In genomic region chr1:211549092-211549749, GRCh38 we compare ENCODE assay signal across 21 cellular contexts. TPM values are rescaled to one million over a fixed set of nuclear protein-coding genes. Genes with fewer than 3 reads are reported as not detected.
A peak's percentile ranks its signal among the peaks of the same experiment; 100 is the strongest.
DNase-seq lines count a peak whose midpoint lies in the region; ATAC-seq, FAIRE-seq and TF ChIP-seq lines count a peak whose summit lies in the region.
"Had no signal": no experiment of that assay in that cellular context is flagged by ENCODE, and none has a peak within 500 bp of the region (broad histone marks: within the 10 kb centered on the region; RNA-seq: fewer than 3 reads in every experiment).

No MANE protein-coding gene starts in this region.

- H3K4me3 ChIP-seq in endothelial cell of umbilical vein (replicated peaks in 1 of 3; ENCODE audit: insufficient read depth in 1 of 3, low read depth in 1 of 3, low read length in 3 of 3) (no peak overlapping the region), thyroid gland (replicated peaks in 1 of 3) (no peak overlapping the region), endodermal cell (ENCODE audit: low read length) (no peak overlapping the region)
- H3K4me3 ChIP-seq in naive thymus-derived CD4-positive, alpha-beta T cell (ENCODE audit: low read length), result no peak overlapping the region
- H3K4me3 ChIP-seq: ovary, smooth muscle cell had no signal

- TF ChIP-seq CTCF in endothelial cell of umbilical vein (IDR thresholded peaks at IDR 0.05; ENCODE audit: extremely low read depth in 1 of 2, insufficient read depth in 1 of 2, low read depth in 1 of 2, low read length in 2 of 2) (no peak), thyroid gland (IDR thresholded peaks at IDR 0.05) (no peak), endodermal cell (conservative IDR thresholded peaks at IDR 0.05) (no peak)

- H3K4me1 ChIP-seq in endothelial cell of umbilical vein (ENCODE audit: control insufficient read depth, extremely low read depth, insufficient read depth, low read length), result peaks cover 18% of the 10 kb centered on the region
- H3K4me1 ChIP-seq in thyroid gland, result peaks cover 3 to 15% of the 10 kb centered on the region in 2 donors
- H3K4me1 ChIP-seq in endodermal cell (ENCODE audit: control insufficient read depth, insufficient read depth, low read length), result peaks cover 20% of the 10 kb centered on the region
- H3K4me1 ChIP-seq in naive thymus-derived CD4-positive, alpha-beta T cell (ENCODE audit: control insufficient read depth in 2 of 2, insufficient read depth in 2 of 2, low read length in 2 of 2), result no peaks in the 10 kb centered on the region

- POLR2A ChIA-PET in endothelial cell of umbilical vein (lab: Charles Lee), result interaction anchor here (1.0 kb wide), 1 partner anchor 91 kb away, joined by 3 read pairs; no protein-coding TSS in a partner anchor
- POLR2A ChIA-PET in naive thymus-derived CD4-positive, alpha-beta T cell (lab: Charles Lee), result no interaction called here

- no peak for FAIRE-seq in endothelial cell of umbilical vein (lab: Jason Lieb, UNC)
- FAIRE-seq: bronchial epithelial cell, H54 had no signal

- 44 to 53% methylated on average over 7 of the region's 7 CpGs for WGBS in thyroid gland, 2 donors
- WGBS in endodermal cell (ENCODE audit: insufficient coverage in 1 of 2, insufficient read length in 1 of 2), 2 experiments, result 90% methylated on average over 7 of the region's 7 CpGs

- H3K27me3 ChIP-seq in endothelial cell of umbilical vein (ENCODE audit: control insufficient read depth in 2 of 2, insufficient read depth in 2 of 2, low read length in 2 of 2) (no peaks in the 10 kb centered on the region), thyroid gland (no peaks in the 10 kb centered on the region), endodermal cell (ENCODE audit: control insufficient read depth, insufficient read depth, low read length, poor library complexity, severe bottlenecking) (no peaks in the 10 kb centered on the region)
- H3K27me3 ChIP-seq in naive thymus-derived CD4-positive, alpha-beta T cell (ENCODE audit: control insufficient read depth in 2 of 2, insufficient read depth in 2 of 2, low read length in 2 of 2), result no peaks in the 10 kb centered on the region
- H3K27me3 ChIP-seq: ovary had no signal

- H3K36me3 ChIP-seq in endothelial cell of umbilical vein (ENCODE audit: control insufficient read depth in 2 of 2, extremely low read depth in 1 of 2, insufficient read depth in 2 of 2, low read length in 2 of 2) (no peaks in the 10 kb centered on the region), thyroid gland (no peaks in the 10 kb centered on the region), endodermal cell (ENCODE audit: control insufficient read depth, insufficient read depth, low read length) (no peaks in the 10 kb centered on the region)
- H3K36me3 ChIP-seq in naive thymus-derived CD4-positive, alpha-beta T cell (ENCODE audit: control insufficient read depth in 2 of 3, insufficient read depth in 3 of 3, low read length in 3 of 3), result no peaks in the 10 kb centered on the region
- H3K36me3 ChIP-seq: ovary had no signal

- DNase-seq in activated CD8-positive, alpha-beta memory T cell treated with anti-CD3 and anti-CD28 coated beads, Interleukin-2, amount 50 U/mL, for 48 hours, result peak; percentile 26
- no peak for DNase-seq in activated CD8-positive, alpha-beta memory T cell treated with anti-CD3 and anti-CD28 coated beads, Interleukin-2, amount 50 U/mL, for 4 hours
- DNase-seq in endothelial cell of umbilical vein (ENCODE audit: low read depth, low spot score) (peak; percentile 15), left lobe of liver (ENCODE audit: low spot score) (peak; percentile 35), thyroid gland (peak; percentile 59 to 65), endodermal cell (no peak)
- DNase-seq in naive thymus-derived CD4-positive, alpha-beta T cell, result no peak
- DNase-seq: 8988T; activated naive CD8-positive, alpha-beta T cell treated with anti-CD3 and anti-CD28 coated beads for 36 hours; activated T-cell treated with anti-CD3 and anti-CD28 coated beads, Interleukin-2, amount 50 U/mL, for 4 hours; NCI-H226; NK-92 treated with Interleukin-12 subunit alpha and Interleukin-12 subunit beta, amount 100 ng/mL, for 24 hours; ovary; RPMI8226; SW 1271 had no signal

- no peaks in the 10 kb centered on the region for H3K9me1 ChIP-seq in endothelial cell of umbilical vein (replicated peaks; ENCODE audit: control insufficient read depth, extremely low read depth, insufficient read depth, low read length)

- CTCF ChIA-PET in endothelial cell of umbilical vein (lab: Charles Lee), result interaction anchor here (0.7 to 0.8 kb wide), 3 partner anchors 34 to 1201 kb away, joined by 3 to 4 read pairs (median 3); no protein-coding TSS in a partner anchor
- CTCF ChIA-PET in naive thymus-derived CD4-positive, alpha-beta T cell (lab: Charles Lee), result no interaction called here

- TF ChIP-seq POLR2A in endothelial cell of umbilical vein (IDR thresholded peaks at IDR 0.05; ENCODE audit: low read depth, low read length) (no peak), thyroid gland (IDR thresholded peaks at IDR 0.05) (no peak)

- no peaks in the 10 kb centered on the region for H4K20me1 ChIP-seq in endothelial cell of umbilical vein (replicated peaks; ENCODE audit: control insufficient read depth, extremely low read depth, insufficient read depth, low read length)

- intact Hi-C loops in endothelial cell of umbilical vein (cut with micrococcal nuclease) (no loop called here), thyroid gland (cut with DNase I) (no loop called here)
- intact Hi-C loops in naive thymus-derived CD4-positive, alpha-beta T cell (cut with micrococcal nuclease), result no loop called here

- peaks cover 5% of the 10 kb centered on the region for H3K4me1 Mint-ChIP-seq in endodermal cell
- H3K4me1 Mint-ChIP-seq in naive thymus-derived CD4-positive, alpha-beta T cell, result peaks cover 0 to 5% (median 0%) of the 10 kb centered on the region in 7 donors
- H3K4me1 Mint-ChIP-seq: activated naive CD8-positive, alpha-beta T cell treated with anti-CD3 and anti-CD28 coated beads for 36 hours had no signal

- H3K79me2 ChIP-seq in endothelial cell of umbilical vein (ENCODE audit: control insufficient read depth, insufficient read depth, low read length), result no peaks in the 10 kb centered on the region

- ATAC-seq in left lobe of liver (no peak), HG02938 (IDR thresholded peaks at IDR 0.05; ENCODE audit: unreplicated experiment) (no peak)
- ATAC-seq in naive thymus-derived CD4-positive, alpha-beta T cell, result no peak

- H3K4me2 ChIP-seq in endothelial cell of umbilical vein (ENCODE audit: insufficient read depth, low read length), result no peak overlapping the region
- H3K4me2 ChIP-seq: smooth muscle cell had no signal

- no peaks in the 10 kb centered on the region for H3K36me3 Mint-ChIP-seq in endodermal cell (ENCODE audit: low read depth)
- no peaks in the 10 kb centered on the region for H3K36me3 Mint-ChIP-seq in naive thymus-derived CD4-positive, alpha-beta T cell
- H3K36me3 Mint-ChIP-seq: activated naive CD8-positive, alpha-beta T cell treated with anti-CD3 and anti-CD28 coated beads for 36 hours; type B pancreatic cell had no signal

- peaks cover 3% of the 10 kb centered on the region for H3K27me3 Mint-ChIP-seq in endodermal cell (ENCODE audit: insufficient read depth)
- H3K27me3 Mint-ChIP-seq in naive thymus-derived CD4-positive, alpha-beta T cell, result peaks cover 0 to 18% (median 0%) of the 10 kb centered on the region in 5 donors
- H3K27me3 Mint-ChIP-seq: type B pancreatic cell had no signal

- no peaks in the 10 kb centered on the region for H3K9me3 Mint-ChIP-seq in endodermal cell
- no peaks in the 10 kb centered on the region for H3K9me3 Mint-ChIP-seq in naive thymus-derived CD4-positive, alpha-beta T cell
- H3K9me3 Mint-ChIP-seq: activated naive CD8-positive, alpha-beta T cell treated with anti-CD3 and anti-CD28 coated beads for 36 hours; activated T-cell treated with anti-CD3 and anti-CD28 coated beads, Interleukin-2, amount 50 U/mL, for 4 hours; type B pancreatic cell had no signal

- no peaks in the 10 kb centered on the region for H3K9me3 ChIP-seq in endothelial cell of umbilical vein (replicated peaks; ENCODE audit: control insufficient read depth, insufficient read depth, low read length)
- H3K9me3 ChIP-seq in thyroid gland, result no peaks in the 10 kb centered on the region
- no peaks in the 10 kb centered on the region for H3K9me3 ChIP-seq in endodermal cell (ENCODE audit: control insufficient read depth, low read length)
- H3K9me3 ChIP-seq in naive thymus-derived CD4-positive, alpha-beta T cell (ENCODE audit: control insufficient read depth in 2 of 3, low read length in 3 of 3), result no peaks in the 10 kb centered on the region
- H3K9me3 ChIP-seq: ovary had no signal

- H3K9ac ChIP-seq in endothelial cell of umbilical vein (replicated peaks; ENCODE audit: extremely low read depth, insufficient read depth, low read length) (no peak overlapping the region), endodermal cell (ENCODE audit: extremely low read depth, low read length, poor library complexity, severe bottlenecking) (no peak overlapping the region)

- no TSS peak for BruUV-seq in endothelial cell of umbilical vein (replicated peaks; lab: Mats Ljungman, UMichigan)

- H3K27ac ChIP-seq in endothelial cell of umbilical vein (ENCODE audit: insufficient read depth, low read depth, low read length) (no peak overlapping the region), thyroid gland (peak overlapping the region in 2 of 3 donors; percentile 21 to 23), endodermal cell (ENCODE audit: low read depth, low read length) (no peak overlapping the region)
- no peak overlapping the region for H3K27ac ChIP-seq in naive thymus-derived CD4-positive, alpha-beta T cell (ENCODE audit: low read depth, low read length)
- H3K27ac ChIP-seq: ovary had no signal

- H3K27ac Mint-ChIP-seq in endodermal cell, result no peak overlapping the region
- no peak overlapping the region for H3K27ac Mint-ChIP-seq in naive thymus-derived CD4-positive, alpha-beta T cell
- H3K27ac Mint-ChIP-seq: activated naive CD8-positive, alpha-beta T cell treated with anti-CD3 and anti-CD28 coated beads for 36 hours; type B pancreatic cell had no signal

- H3K4me3 Mint-ChIP-seq in endodermal cell, result no peak overlapping the region
- no peak overlapping the region for H3K4me3 Mint-ChIP-seq in naive thymus-derived CD4-positive, alpha-beta T cell
- H3K4me3 Mint-ChIP-seq: activated naive CD8-positive, alpha-beta T cell treated with anti-CD3 and anti-CD28 coated beads for 36 hours; activated T-cell treated with anti-CD3 and anti-CD28 coated beads, Interleukin-2, amount 50 U/mL, for 4 hours; type B pancreatic cell had no signal

- dilution Hi-C loops in endothelial cell of umbilical vein (cut with MboI; ENCODE audit: extremely low pct_ligation_motif_present, low sequenced_read_pairs), result no loop called here

- H2AFZ ChIP-seq in endothelial cell of umbilical vein (ENCODE audit: low read depth, low read length), result no peak overlapping the region

RNA-seq across cellular contexts. Expression of gene SLC30A1, which starts 29.7 kb away (rescaled TPM):
- total RNA-seq in endothelial cell of umbilical vein (21.5 and 22.1 TPM in 2 replicates), left lobe of liver (48.6 TPM), thyroid gland (10 to 100 TPM; 22.7 to 36.0 (median 32.4) TPM), endodermal cell (10 to 100 TPM in 1 of 2 donors, 1 to 10 TPM in 1; 9.0 to 14.0 TPM)
- polyA plus RNA-seq in endothelial cell of umbilical vein, result 4.2 and 5.5 TPM in 2 replicates
- 4.5 and 4.8 TPM in 2 replicates for polyA plus RNA-seq in endothelial cell of umbilical vein (2011; cell fraction: cytosol; rRNA removed)
- 4.4 and 7.3 TPM in 2 replicates for polyA plus RNA-seq in endothelial cell of umbilical vein (2011; cell fraction: nucleus; rRNA removed)
- polyA plus RNA-seq in endothelial cell of umbilical vein (2012), result 13.9 and 17.7 TPM in 2 replicates
- 11.8 and 14.7 TPM in 2 replicates for polyA minus RNA-seq in endothelial cell of umbilical vein
- 43.8 TPM for polyA minus RNA-seq in endothelial cell of umbilical vein (2011; cell fraction: cytosol; rRNA and poly(A)+ RNA removed)
- 13.7 and 18.0 TPM in 2 replicates for polyA minus RNA-seq in endothelial cell of umbilical vein (2011; cell fraction: nucleus; rRNA and poly(A)+ RNA removed)
- 12.3 TPM for polyA plus RNA-seq in endodermal cell (2013, experiment 1 of 2)
- 11.4 TPM for polyA plus RNA-seq in endodermal cell (2013, experiment 2 of 2)
- total RNA-seq in naive thymus-derived CD4-positive, alpha-beta T cell, result 10 to 100 TPM in 1 of 5 experiments, 1 to 10 TPM in 4; 5.8 to 12.1 (median 8.8) TPM
- polyA plus RNA-seq in naive thymus-derived CD4-positive, alpha-beta T cell, result 1 to 10 TPM; 1.1 to 2.0 TPM

RNA-seq across cellular contexts. Expression of gene RD3, which starts 57.3 kb away (rescaled TPM):
- total RNA-seq in endothelial cell of umbilical vein (not detected in 2 replicates), left lobe of liver (not detected), thyroid gland (not detected), endodermal cell (under 1 TPM in 1 of 2 donors, not detected in 1; 0.18 TPM)
- polyA plus RNA-seq in endothelial cell of umbilical vein, result not detected in 2 replicates
- polyA plus RNA-seq in endothelial cell of umbilical vein (2011; cell fraction: cytosol; rRNA removed), result not detected in 2 replicates
- not detected in 2 replicates for polyA plus RNA-seq in endothelial cell of umbilical vein (2011; cell fraction: nucleus; rRNA removed)
- not detected in 2 replicates for polyA plus RNA-seq in endothelial cell of umbilical vein (2012)
- not detected in 2 replicates for polyA minus RNA-seq in endothelial cell of umbilical vein
- not detected for polyA minus RNA-seq in endothelial cell of umbilical vein (2011; cell fraction: cytosol; rRNA and poly(A)+ RNA removed)
- not detected in 2 replicates for polyA minus RNA-seq in endothelial cell of umbilical vein (2011; cell fraction: nucleus; rRNA and poly(A)+ RNA removed)
- polyA plus RNA-seq in endodermal cell (2013, experiment 1 of 2), result 0.43 TPM
- 0.79 TPM for polyA plus RNA-seq in endodermal cell (2013, experiment 2 of 2)
- not detected for total RNA-seq in naive thymus-derived CD4-positive, alpha-beta T cell
- polyA plus RNA-seq in naive thymus-derived CD4-positive, alpha-beta T cell, result not detected
- total RNA-seq: activated naive CD8-positive, alpha-beta T cell treated with anti-CD3 and anti-CD28 coated beads for 36 hours; activated T-cell treated with anti-CD3 and anti-CD28 coated beads, Interleukin-2, amount 50 U/mL, for 4 hours; bronchial epithelial cell; ovary; smooth muscle cell had no signal
- polyA plus RNA-seq: BJ, ovary, smooth muscle cell had no signal

Comparison
In these comparisons a context has a peak if more than half of its experiments do, and no peak if none do; other contexts are left out.
1. DNase-seq: peak in activated CD8-positive, alpha-beta memory T cell treated with anti-CD3 and anti-CD28 coated beads, Interleukin-2, amount 50 U/mL, for 48 hours (single experiment), endothelial cell of umbilical vein (single experiment), left lobe of liver (single experiment) and thyroid gland (2 of 2); none in activated CD8-positive, alpha-beta memory T cell treated with anti-CD3 and anti-CD28 coated beads, Interleukin-2, amount 50 U/mL, for 4 hours (single experiment), endodermal cell (single experiment) and naive thymus-derived CD4-positive, alpha-beta T cell (0 of 9).
2. H3K27ac ChIP-seq: peak in thyroid gland (2 of 3); none in endothelial cell of umbilical vein (single experiment), endodermal cell (single experiment) and naive thymus-derived CD4-positive, alpha-beta T cell (single experiment).